Comparison of ENCODE assay signal across 1 cellular context in genomic region chr19:35487821-35488220, GRCh38.
TF ChIP-seq lines count a peak whose summit lies in the region.

No MANE protein-coding gene starts in this region.

TF ChIP-seq in HepG2, 621 proteins besides CTCF, POLR2A, EP300 and RAD21:
- TF ChIP-seq RFX1 (IDR thresholded peaks at IDR 0.05) (peak; percentile 17; the same call in 1 of the 2 replicates), ZNF598 (CRISPR knock-in tag; IDR thresholded peaks at IDR 0.05; ENCODE audit: borderline replicate concordance) (no peak)
